Comparison of ENCODE assay signal across 9 cellular contexts in the genomic region with DNA sequence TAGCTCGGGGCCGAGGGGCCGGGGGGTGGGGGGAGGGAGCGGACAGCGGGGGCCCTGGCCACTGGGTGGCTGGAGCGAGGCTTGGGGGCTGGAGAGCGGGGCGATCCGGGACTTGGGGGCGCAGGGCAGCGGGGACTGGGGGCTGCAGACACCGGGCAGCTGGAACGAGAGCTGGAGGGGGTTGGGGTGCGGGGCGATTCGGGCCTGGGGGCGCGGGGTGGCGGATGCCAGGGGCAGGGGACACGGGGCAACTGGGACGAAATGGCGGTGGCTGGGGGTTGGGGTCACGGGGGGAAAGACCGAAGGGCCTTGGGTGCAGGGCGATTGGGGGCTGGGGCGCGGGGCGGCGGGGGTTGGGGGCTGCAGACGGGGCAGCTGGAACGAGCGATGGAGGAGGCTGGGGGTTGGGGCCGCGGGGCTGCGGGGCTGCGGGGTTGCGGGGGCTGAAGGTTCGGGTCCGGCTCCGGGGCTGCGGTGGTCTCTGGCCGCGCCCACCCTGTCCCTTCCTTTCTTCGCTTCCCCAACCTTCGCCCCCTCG. TPM values are rescaled to one million over a fixed set of nuclear protein-coding genes. Genes with fewer than 3 reads are reported as not detected.
A peak's percentile ranks its signal among the peaks of the same experiment; 100 is the strongest.
DNase-seq lines count a peak whose midpoint lies in the region; ATAC-seq and TF ChIP-seq lines count a peak whose summit lies in the region.
"Had no signal": no experiment of that assay in that cellular context is flagged by ENCODE, and none has a peak within 500 bp of the region (broad histone marks: within the 10 kb centered on the region; RNA-seq: fewer than 3 reads in every experiment).

No MANE protein-coding gene starts in this region.

- H3K4me2 ChIP-seq in GM23248 (ENCODE audit: unreplicated experiment) = peak overlapping the region; percentile 86

- H3K9ac ChIP-seq in GM23248 (no peak overlapping the region), skeletal muscle tissue (ENCODE audit: low read depth in 1 of 3, low read length in 3 of 3) (peak overlapping the region in 1 of 3 donors; percentile 79)

- H3K4me3 ChIP-seq in GM23248 (peak overlapping the region; percentile 59), kidney epithelial cell (ENCODE audit: low read depth, low read length) (peak overlapping the region; percentile 48), skeletal muscle tissue (ENCODE audit: low read length in 3 of 3) (peak overlapping the region; percentile 46 to 74 (median 63))

- H3K36me3 ChIP-seq in GM23248 (ENCODE audit: low read depth) (no peaks in the 10 kb centered on the region), kidney epithelial cell (ENCODE audit: control insufficient read depth, insufficient read depth, low read length) (no peaks in the 10 kb centered on the region), skeletal muscle tissue (ENCODE audit: control insufficient read depth in 3 of 3, insufficient read depth in 3 of 3, low read length in 3 of 3) (no peaks in the 10 kb centered on the region)

- no peaks in the 10 kb centered on the region for H3K4me1 ChIP-seq in GM23248 (ENCODE audit: insufficient read depth)
- peaks cover 3 to 6% (median 3%) of the 10 kb centered on the region in 3 donors for H3K4me1 ChIP-seq in skeletal muscle tissue (ENCODE audit: control insufficient read depth in 3 of 3, insufficient read depth in 3 of 3, low read length in 3 of 3)

- peaks cover 10% of the 10 kb centered on the region for H3K36me3 Mint-ChIP-seq in brain
- H3K36me3 Mint-ChIP-seq: IgD-negative memory B cell had no signal

- no peak for ATAC-seq in HG03108 (IDR thresholded peaks at IDR 0.05; ENCODE audit: unreplicated experiment)
- ATAC-seq in GM21529 (IDR thresholded peaks at IDR 0.05; ENCODE audit: unreplicated experiment) = no peak

- H3K9me3 ChIP-seq in GM23248 (ENCODE audit: low read depth) (no peaks in the 10 kb centered on the region), skeletal muscle tissue (ENCODE audit: control insufficient read depth in 3 of 3, low read length in 3 of 3) (no peaks in the 10 kb centered on the region)

- peaks cover 22% of the 10 kb centered on the region for H3K4me1 Mint-ChIP-seq in brain

- H2AFZ ChIP-seq in GM23248 = peak overlapping the region; percentile 78

- WGBS in GM23248 (ENCODE audit: low coverage in 1 of 2, low lambda C conversion rate in 2 of 2, missing lambda C conversion rate in 2 of 2), 2 experiments = 3 to 5% methylated on average over 12 to 45 of the region's 46 CpGs

- no peaks in the 10 kb centered on the region for H3K79me2 ChIP-seq in GM23248 (ENCODE audit: insufficient read depth)

- H3K4me3 Mint-ChIP-seq in brain = peak overlapping the region in 4 of 5 experiments; percentile 74 to 82 (median 78)

- no peaks in the 10 kb centered on the region for H3F3A ChIP-seq in GM23248 (ENCODE audit: insufficient read depth)

- H3K9me2 ChIP-seq in GM23248 (ENCODE audit: insufficient read depth) = no peaks in the 10 kb centered on the region

- DNase-seq in GM23248 = no peak
- DNase-seq in kidney epithelial cell (ENCODE audit: low read depth) = no peak
- no peak for DNase-seq in central memory CD4-positive, alpha-beta T cell
- DNase-seq in AG20443 (ENCODE audit: low spot score) = no peak

- no peak overlapping the region for H3K27ac Mint-ChIP-seq in brain
- H3K27ac Mint-ChIP-seq: IgD-negative memory B cell had no signal

- peaks cover 0 to 5% (median 4%) of the 10 kb centered on the region in 5 experiments for H3K9me3 Mint-ChIP-seq in brain

- no peak for TF ChIP-seq CTCF in brain (conservative IDR thresholded peaks at IDR 0.05)
- TF ChIP-seq CTCF in kidney epithelial cell (IDR thresholded peaks at IDR 0.05; ENCODE audit: insufficient read depth, low read length, poor library complexity, severe bottlenecking) = no peak

- in situ Hi-C loops in GM23248 (cut with MboI) = no loop called here

- no peak overlapping the region for H3K27ac ChIP-seq in GM23248
- H3K27ac ChIP-seq in skeletal muscle tissue (ENCODE audit: low read depth, low read length) = no peak overlapping the region

- H3K27me3 ChIP-seq in GM23248 (replicated peaks; ENCODE audit: insufficient read depth) (peaks cover 37% of the 10 kb centered on the region; the same call in 1 of the 2 replicates), kidney epithelial cell (ENCODE audit: control insufficient read depth, insufficient read depth, low read length) (peaks cover 16% of the 10 kb centered on the region), skeletal muscle tissue (ENCODE audit: control insufficient read depth in 3 of 3, insufficient read depth in 3 of 3, low read length in 3 of 3) (peaks cover 9 to 34% (median 28%) of the 10 kb centered on the region in 3 donors)

- H3K27me3 Mint-ChIP-seq in brain = peaks cover 10% of the 10 kb centered on the region

- no peaks in the 10 kb centered on the region for H4K20me1 ChIP-seq in GM23248 (ENCODE audit: insufficient read depth)

RNA-seq across cellular contexts. Expression of gene COL26A1, which starts 0.6 kb away (rescaled TPM):
- 1.6 TPM in 1 of 2 replicates, not detected in the other for total RNA-seq in GM23248 (2014; rRNA removed; shearing (Covaris generic))
- polyA plus RNA-seq in GM23248 (2016; fragmentation: Nextera tagmentation; extraction: Ambion mirVana) = not detected in 2 replicates
- 3.7 TPM for polyA plus RNA-seq in brain (ENCODE audit: insufficient read depth, low read depth, low replicate concordance)
- total RNA-seq in kidney epithelial cell = 0.21 and 0.42 TPM in 2 replicates
- 7.8 TPM for total RNA-seq in skeletal muscle tissue
- polyA plus RNA-seq: IgD-negative memory B cell had no signal

RNA-seq across cellular contexts. Expression of gene IFT22, which starts 41.7 kb away (rescaled TPM):
- 40.1 and 51.9 TPM in 2 replicates for total RNA-seq in GM23248 (2014; rRNA removed; shearing (Covaris generic))
- 52.1 and 59.8 TPM in 2 replicates for polyA plus RNA-seq in GM23248 (2016; fragmentation: Nextera tagmentation; extraction: Ambion mirVana)
- polyA plus RNA-seq in brain (ENCODE audit: insufficient read depth, low read depth, low replicate concordance) = 89.1 TPM
- total RNA-seq in kidney epithelial cell = 37.3 and 39.6 TPM in 2 replicates
- total RNA-seq in skeletal muscle tissue = 17.2 TPM
